9 cellular contexts compared by ENCODE assay signal in the genomic region with DNA sequence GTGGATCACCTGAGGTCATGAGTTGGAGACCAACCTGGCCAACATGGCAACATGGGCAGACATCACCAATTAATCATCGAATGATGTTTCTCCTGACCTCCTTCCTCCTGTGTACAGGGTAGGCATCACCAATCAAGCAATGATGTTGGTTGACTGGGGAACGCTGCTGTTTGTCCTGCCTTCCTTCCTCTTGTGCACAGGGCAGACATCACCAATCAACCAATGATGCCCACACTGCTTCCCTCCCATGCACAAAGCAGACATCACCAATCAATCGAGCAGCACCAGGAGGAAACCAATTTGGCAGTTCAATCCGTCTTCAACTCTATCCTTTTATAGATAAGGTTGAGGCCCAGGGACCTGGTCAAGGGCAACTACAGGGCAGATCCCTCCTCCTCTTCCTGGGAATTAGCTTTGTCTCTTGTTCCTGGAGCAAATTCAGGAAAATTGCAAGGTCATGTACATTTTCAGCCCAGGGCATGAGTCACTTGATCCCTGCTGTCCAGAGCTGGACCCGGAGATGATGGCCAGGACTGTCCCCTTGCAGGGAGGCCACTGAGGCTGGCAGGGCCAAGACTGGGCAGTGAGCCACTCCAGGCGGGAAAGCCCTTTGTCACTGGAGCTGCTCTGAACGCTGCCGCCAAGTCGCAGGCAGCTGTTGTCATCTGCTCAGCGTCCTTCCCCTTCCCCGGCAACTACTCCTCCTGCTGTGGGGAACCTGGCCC. TPM values are rescaled to one million over a fixed set of nuclear protein-coding genes. Genes with fewer than 3 reads are reported as not detected.
DNase-seq lines count a peak whose midpoint lies in the region; ATAC-seq, FAIRE-seq and TF ChIP-seq lines count a peak whose summit lies in the region.
"Had no signal": no experiment of that assay in that cellular context is flagged by ENCODE, and none has a peak within 500 bp of the region (broad histone marks: within the 10 kb centered on the region; RNA-seq: fewer than 3 reads in every experiment).

No MANE protein-coding gene starts in this region.

- H3K4me3 ChIP-seq in CD4-positive, CD25-positive, alpha-beta regulatory T cell (ENCODE audit: low read depth, low read length) = no peak overlapping the region
- H3K4me3 ChIP-seq in right lobe of liver = no peak overlapping the region

- ATAC-seq in CD4-positive, CD25-positive, alpha-beta regulatory T cell (ENCODE audit: low read depth in 2 of 2) = peak; percentile 23
- ATAC-seq in activated B cell treated with CpG ODN at 0.5 μM for 24 hours (ENCODE audit: low read depth) = no peak
- peak; percentile 34 to 66 (median 59) for ATAC-seq in right lobe of liver

- no peak overlapping the region for H3K27ac ChIP-seq in CD4-positive, CD25-positive, alpha-beta regulatory T cell (ENCODE audit: insufficient read depth, low read length, poor library complexity, severe bottlenecking)
- H3K27ac ChIP-seq in right lobe of liver = no peak overlapping the region

- POLR2A ChIA-PET in activated B cell treated with CpG ODN at 0.5 μM for 24 hours (lab: Charles Lee) = interaction anchor here (1.4 kb wide), 1 partner anchor 116 kb away, joined by 4 read pairs; no protein-coding TSS in a partner anchor
- POLR2A ChIA-PET in HEK293T (lab: Yijun Ruan, JAX) = no interaction called here

- peaks cover 6 to 16% (median 12%) of the 10 kb centered on the region in 4 donors for H3K4me1 Mint-ChIP-seq in CD4-positive, CD25-positive, alpha-beta regulatory T cell
- H3K4me1 Mint-ChIP-seq in activated B cell treated with CpG ODN at 0.5 μM for 24 hours = peaks cover 53% of the 10 kb centered on the region
- peaks cover 9% of the 10 kb centered on the region for H3K4me1 Mint-ChIP-seq in chondrocyte (ENCODE audit: low read depth)

- peak in 1 of 3 donors; percentile 60 for DNase-seq in CD4-positive, CD25-positive, alpha-beta regulatory T cell
- DNase-seq in HTR-8/SVneo (ENCODE audit: insufficient read length, low spot score) (no peak), activated B cell treated with CpG ODN at 0.5 μM for 24 hours (no peak), right lobe of liver (peak in 2 of 3 donors; percentile 64 to 69), HEK293T (ENCODE audit: extremely low spot score) (no peak), chondrocyte (ENCODE audit: low spot score) (no peak), NCI-H1930 (lab: John Stamatoyannopoulos, UW) (no peak), iPS-NIHi11 (ENCODE audit: low spot score) (no peak)

- H3K27me3 ChIP-seq in CD4-positive, CD25-positive, alpha-beta regulatory T cell (ENCODE audit: control insufficient read depth, insufficient read depth, low read length) = no peaks in the 10 kb centered on the region
- no peaks in the 10 kb centered on the region for H3K27me3 ChIP-seq in right lobe of liver

- H3K9me3 ChIP-seq in CD4-positive, CD25-positive, alpha-beta regulatory T cell (ENCODE audit: control insufficient read depth in 2 of 2, low read length in 2 of 2) = peaks cover 0 to 4% of the 10 kb centered on the region in 2 experiments
- no peaks in the 10 kb centered on the region for H3K9me3 ChIP-seq in right lobe of liver

- H3K4me1 ChIP-seq in CD4-positive, CD25-positive, alpha-beta regulatory T cell (ENCODE audit: control insufficient read depth, insufficient read depth, low read length, poor library complexity, severe bottlenecking) = peaks cover 7% of the 10 kb centered on the region
- peaks cover 0 to 6% (median 2%) of the 10 kb centered on the region in 4 donors for H3K4me1 ChIP-seq in right lobe of liver

- no peak for TF ChIP-seq POLR2A in right lobe of liver (IDR thresholded peaks at IDR 0.05)

- peaks cover 0 to 4% (median 1%) of the 10 kb centered on the region in 7 donors for H3K9me3 Mint-ChIP-seq in CD4-positive, CD25-positive, alpha-beta regulatory T cell
- H3K9me3 Mint-ChIP-seq in activated B cell treated with CpG ODN at 0.5 μM for 24 hours (peaks cover 5% of the 10 kb centered on the region), chondrocyte (ENCODE audit: low read depth) (peaks cover 2% of the 10 kb centered on the region)

- no peaks in the 10 kb centered on the region for H3K36me3 ChIP-seq in CD4-positive, CD25-positive, alpha-beta regulatory T cell (ENCODE audit: control insufficient read depth, insufficient read depth, low read length)
- no peaks in the 10 kb centered on the region for H3K36me3 ChIP-seq in right lobe of liver

- H3K4me3 Mint-ChIP-seq in CD4-positive, CD25-positive, alpha-beta regulatory T cell = peak overlapping the region in 1 of 4 donors; percentile 54
- H3K4me3 Mint-ChIP-seq in activated B cell treated with CpG ODN at 0.5 μM for 24 hours (no peak overlapping the region), chondrocyte (ENCODE audit: unreplicated experiment) (no peak overlapping the region)

- H3K36me3 Mint-ChIP-seq in CD4-positive, CD25-positive, alpha-beta regulatory T cell = no peaks in the 10 kb centered on the region
- H3K36me3 Mint-ChIP-seq in activated B cell treated with CpG ODN at 0.5 μM for 24 hours (ENCODE audit: low read depth) (peaks cover 10% of the 10 kb centered on the region), chondrocyte (ENCODE audit: low read depth) (peaks cover 2% of the 10 kb centered on the region)

- TF ChIP-seq CTCF in activated B cell treated with CpG ODN at 0.5 μM for 24 hours (IDR thresholded peaks at IDR 0.05) (no peak), right lobe of liver (IDR thresholded peaks at IDR 0.05) (no peak), chondrocyte (IDR thresholded peaks at IDR 0.05) (no peak)

- CTCF ChIA-PET in activated B cell treated with CpG ODN at 0.5 μM for 24 hours (lab: Charles Lee) (interaction anchor here (1.0 kb wide), 1 partner anchor 8 kb away, joined by 3 read pairs; no protein-coding TSS in a partner anchor), HEK293T (lab: Yijun Ruan, JAX) (no interaction called here)

- peak; percentile 44 for FAIRE-seq in HTR-8/SVneo (lab: Jason Lieb, UNC)
- FAIRE-seq: frontal cortex had no signal

- WGBS in right lobe of liver (ENCODE audit: insufficient coverage, low coverage, low lambda C conversion rate, missing lambda C conversion rate) = 46% methylated on average over 5 of the region's 11 CpGs

- intact Hi-C loops in activated B cell treated with CpG ODN at 0.5 μM for 24 hours (cut with micrococcal nuclease) (no loop called here), right lobe of liver (cut with DNase I) (no loop called here)

- peak overlapping the region in 2 of 3 donors; percentile 23 to 56 for H3K27ac Mint-ChIP-seq in CD4-positive, CD25-positive, alpha-beta regulatory T cell
- H3K27ac Mint-ChIP-seq in activated B cell treated with CpG ODN at 0.5 μM for 24 hours = peak overlapping the region; percentile 32
- H3K27ac Mint-ChIP-seq in chondrocyte (ENCODE audit: unreplicated experiment) = no peak overlapping the region

- H3K27me3 Mint-ChIP-seq in CD4-positive, CD25-positive, alpha-beta regulatory T cell = peaks cover 12% of the 10 kb centered on the region
- H3K27me3 Mint-ChIP-seq in activated B cell treated with CpG ODN at 0.5 μM for 24 hours (no peaks in the 10 kb centered on the region), chondrocyte (ENCODE audit: low read depth) (no peaks in the 10 kb centered on the region)

TF ChIP-seq in HEK293T, 16 proteins besides CTCF, POLR2A, EP300 and RAD21:
- TF ChIP-seq, protein P1, sequence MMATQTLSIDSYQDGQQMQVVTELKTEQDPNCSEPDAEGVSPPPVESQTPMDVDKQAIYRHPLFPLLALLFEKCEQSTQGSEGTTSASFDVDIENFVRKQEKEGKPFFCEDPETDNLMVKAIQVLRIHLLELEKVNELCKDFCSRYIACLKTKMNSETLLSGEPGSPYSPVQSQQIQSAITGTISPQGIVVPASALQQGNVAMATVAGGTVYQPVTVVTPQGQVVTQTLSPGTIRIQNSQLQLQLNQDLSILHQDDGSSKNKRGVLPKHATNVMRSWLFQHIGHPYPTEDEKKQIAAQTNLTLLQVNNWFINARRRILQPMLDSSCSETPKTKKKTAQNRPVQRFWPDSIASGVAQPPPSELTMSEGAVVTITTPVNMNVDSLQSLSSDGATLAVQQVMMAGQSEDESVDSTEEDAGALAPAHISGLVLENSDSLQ (IDR thresholded peaks at IDR 0.05) = no peak
- TF ChIP-seq LEF1 (IDR thresholded peaks at IDR 0.05; ENCODE audit: borderline replicate concordance) = no peak
- TF ChIP-seq SP1 (IDR thresholded peaks at IDR 0.05) = no peak
- TF ChIP-seq L3MBTL2 (conservative IDR thresholded peaks at IDR 0.05) = no peak
- no peak for TF ChIP-seq CTBP1 (IDR thresholded peaks at IDR 0.05; ENCODE audit: borderline replicate concordance)
- TF ChIP-seq ELF4 (IDR thresholded peaks at IDR 0.05) = no peak
- TF ChIP-seq ARNT (IDR thresholded peaks at IDR 0.05) = no peak
- TF ChIP-seq ZNF384 (IDR thresholded peaks at IDR 0.05) = no peak
- TF ChIP-seq NFRKB (IDR thresholded peaks at IDR 0.05) = no peak
- TF ChIP-seq SUZ12 (IDR thresholded peaks at IDR 0.05) = no peak
- TF ChIP-seq BHLHE40 (IDR thresholded peaks at IDR 0.05; ENCODE audit: borderline replicate concordance) = no peak
- TF ChIP-seq FOXM1 (IDR thresholded peaks at IDR 0.05; ENCODE audit: borderline replicate concordance) = no peak
- TF ChIP-seq FOXK2 (IDR thresholded peaks at IDR 0.05) = no peak
- TF ChIP-seq FOXA1 (IDR thresholded peaks at IDR 0.05) = no peak
- no peak for TF ChIP-seq HDGF (IDR thresholded peaks at IDR 0.05; ENCODE audit: borderline replicate concordance)
- TF ChIP-seq TARDBP (IDR thresholded peaks at IDR 0.05) = no peak

RNA-seq across cellular contexts. Expression of gene CSNK1G2, which starts 5.3 kb away (rescaled TPM):
- 101 TPM for total RNA-seq in CD4-positive, CD25-positive, alpha-beta regulatory T cell
- 10 to 100 TPM; 15.3 to 19.9 (median 17.3) TPM for polyA plus RNA-seq in CD4-positive, CD25-positive, alpha-beta regulatory T cell
- 83.1 and 89.1 TPM in 2 replicates for total RNA-seq in activated B cell treated with CpG ODN at 0.5 μM for 24 hours
- total RNA-seq in right lobe of liver = 10 to 100 TPM; 14.4 to 35.2 (median 22.6) TPM
- 57.4 to 74.9 TPM (median 58.9 TPM) in 3 replicates for total RNA-seq in chondrocyte

RNA-seq across cellular contexts. Expression of gene ADAT3, which starts 30.4 kb away (rescaled TPM):
- 6.9 TPM for total RNA-seq in CD4-positive, CD25-positive, alpha-beta regulatory T cell
- 1 to 10 TPM; 4.4 to 8.8 (median 6.0) TPM for polyA plus RNA-seq in CD4-positive, CD25-positive, alpha-beta regulatory T cell
- total RNA-seq in activated B cell treated with CpG ODN at 0.5 μM for 24 hours (8.5 and 14.1 TPM in 2 replicates), right lobe of liver (1 to 10 TPM; 1.8 to 5.3 (median 2.7) TPM), chondrocyte (3.2 to 4.3 TPM (median 3.6 TPM) in 3 replicates)

RNA-seq across cellular contexts. Expression of gene SCAMP4, which starts 30.4 kb away (rescaled TPM):
- total RNA-seq in CD4-positive, CD25-positive, alpha-beta regulatory T cell = 20.8 TPM
- 10 to 100 TPM in 2 of 4 donors, 1 to 10 TPM in 2; 8.2 to 20.3 (median 10.0) TPM for polyA plus RNA-seq in CD4-positive, CD25-positive, alpha-beta regulatory T cell
- total RNA-seq in activated B cell treated with CpG ODN at 0.5 μM for 24 hours = 47.6 and 59.7 TPM in 2 replicates
- total RNA-seq in right lobe of liver = 10 to 100 TPM; 22.1 to 60.6 (median 24.4) TPM
- 51.6 to 57.5 TPM (median 57.4 TPM) in 3 replicates for total RNA-seq in chondrocyte

RNA-seq across cellular contexts. Expression of gene ABHD17A, which starts 50.4 kb away (rescaled TPM):
- 148 TPM for total RNA-seq in CD4-positive, CD25-positive, alpha-beta regulatory T cell
- 100 to 1,000 TPM; 139 to 202 (median 159) TPM for polyA plus RNA-seq in CD4-positive, CD25-positive, alpha-beta regulatory T cell
- total RNA-seq in activated B cell treated with CpG ODN at 0.5 μM for 24 hours (57.4 and 64.3 TPM in 2 replicates), right lobe of liver (10 to 100 TPM; 20.4 to 49.5 (median 23.5) TPM), chondrocyte (54.6 to 60.2 TPM (median 54.6 TPM) in 3 replicates)

Comparison
In these comparisons a context has a peak if more than half of its experiments do, and no peak if none do; other contexts are left out.
1. DNase-seq: peak in right lobe of liver (2 of 3); none in HTR-8/SVneo (single experiment), activated B cell treated with CpG ODN at 0.5 μM for 24 hours (single experiment), HEK293T (single experiment), chondrocyte (single experiment), NCI-H1930 (0 of 2) and iPS-NIHi11 (single experiment).